Comparison of ENCODE assay signal across 19 cellular contexts in genomic region chr6:117267766-117268534, GRCh38. TPM values are rescaled to one million over a fixed set of nuclear protein-coding genes. Genes with fewer than 3 reads are reported as not detected.
DNase-seq lines count a peak whose midpoint lies in the region; ATAC-seq lines count a peak whose summit lies in the region.
"Had no signal": no experiment of that assay in that cellular context is flagged by ENCODE, and none has a peak within 500 bp of the region (broad histone marks: within the 10 kb centered on the region; RNA-seq: fewer than 3 reads in every experiment).

No MANE protein-coding gene starts in this region.

- no peaks in the 10 kb centered on the region for H3K9me3 ChIP-seq in CD8-positive, alpha-beta memory T cell (ENCODE audit: low read length)

- H3K79me1 ChIP-seq in mesendoderm (ENCODE audit: low read length), result no peaks in the 10 kb centered on the region

- no peak overlapping the region for H3K27ac ChIP-seq in mesendoderm (ENCODE audit: low read depth, low read length)
- no peak overlapping the region for H3K27ac ChIP-seq in CD8-positive, alpha-beta memory T cell (ENCODE audit: low read depth, low read length)
- H3K27ac ChIP-seq: sigmoid colon, SK-N-MC had no signal

- no peak overlapping the region for H4K5ac ChIP-seq in mesendoderm (ENCODE audit: low read length)

- no peak overlapping the region for H3K18ac ChIP-seq in mesendoderm (ENCODE audit: low read length)

- WGBS in mesendoderm (ENCODE audit: extremely low coverage, insufficient coverage, low lambda C conversion rate), result no CpG with 5 or more reads among the region's 11 CpGs

- CTCF ChIA-PET in T-cell (lab: Charles Lee), result no interaction called here
- CTCF ChIA-PET in CD8-positive, alpha-beta memory T cell (lab: Charles Lee), result no interaction called here

- H3K27me3 ChIP-seq in H7 (ENCODE audit: control insufficient read depth, insufficient read depth, low read length) (peaks cover 99% of the 10 kb centered on the region), mesendoderm (ENCODE audit: insufficient read depth, low read length, poor library complexity) (peaks cover 77% of the 10 kb centered on the region)
- H3K27me3 ChIP-seq in CD8-positive, alpha-beta memory T cell (ENCODE audit: insufficient read depth, low read length, poor library complexity, severe bottlenecking), result peaks cover 26% of the 10 kb centered on the region

- H3K27ac Mint-ChIP-seq in T-cell, result no peak overlapping the region
- no peak overlapping the region for H3K27ac Mint-ChIP-seq in CD8-positive, alpha-beta memory T cell
- H3K27ac Mint-ChIP-seq: activated CD8-positive, alpha-beta T cell treated with anti-CD3 and anti-CD28 coated beads, Interleukin-2, amount 10 ng/mL, durations not matched to agents 7 days and 5 days had no signal

- H3K23ac ChIP-seq in mesendoderm (ENCODE audit: low read length), result no peak overlapping the region

- peak overlapping the region in 1 of 3 donors; percentile 7 for H3K4me3 Mint-ChIP-seq in T-cell
- H3K4me3 Mint-ChIP-seq in CD8-positive, alpha-beta memory T cell, result peak overlapping the region in 1 of 7 donors; percentile 5
- H3K4me3 Mint-ChIP-seq: activated CD8-positive, alpha-beta T cell treated with anti-CD3 and anti-CD28 coated beads, Interleukin-2, amount 10 ng/mL, durations not matched to agents 7 days and 5 days had no signal

- H2AK5ac ChIP-seq in mesendoderm (ENCODE audit: low read length), result no peak overlapping the region

- H3K56ac ChIP-seq in mesendoderm (ENCODE audit: low read length), result no peak overlapping the region

- H3K4me1 ChIP-seq in mesendoderm (ENCODE audit: control insufficient read depth, low read depth, low read length), result peaks cover 4% of the 10 kb centered on the region
- no peaks in the 10 kb centered on the region for H3K4me1 ChIP-seq in CD8-positive, alpha-beta memory T cell (ENCODE audit: insufficient read depth, low read length)

- no peak overlapping the region for H4K8ac ChIP-seq in mesendoderm (ENCODE audit: low read depth, low read length)

- H3K4me3 ChIP-seq in H7 (ENCODE audit: insufficient read depth, low read depth, low read length), result no peak overlapping the region
- no peak overlapping the region for H3K4me3 ChIP-seq in mesendoderm (ENCODE audit: low read length)
- H3K4me3 ChIP-seq in CD8-positive, alpha-beta memory T cell (ENCODE audit: low read length), result no peak overlapping the region
- H3K4me3 ChIP-seq: sigmoid colon, SK-N-MC had no signal

- ATAC-seq in T-cell (replicated peaks in 1 of 4), result no peak
- ATAC-seq: activated CD8-positive, alpha-beta T cell treated with anti-CD3 and anti-CD28 coated beads, Interleukin-2, amount 10 ng/mL, durations not matched to agents 7 days and 5 days had no signal

- no peak overlapping the region for H3K4me2 ChIP-seq in mesendoderm (ENCODE audit: low read length)

- H2BK5ac ChIP-seq in mesendoderm (ENCODE audit: low read length), result no peak overlapping the region

- no peaks in the 10 kb centered on the region for H3K9me3 Mint-ChIP-seq in T-cell
- peaks cover 0 to 2% (median 0%) of the 10 kb centered on the region in 5 donors for H3K9me3 Mint-ChIP-seq in CD8-positive, alpha-beta memory T cell

- no peak overlapping the region for H3K9ac ChIP-seq in mesendoderm (ENCODE audit: low read length)

- no peak overlapping the region for H3K4ac ChIP-seq in mesendoderm (ENCODE audit: low read depth, low read length)

- H2BK120ac ChIP-seq in mesendoderm (ENCODE audit: low read depth, low read length), result no peak overlapping the region

- POLR2A ChIA-PET in T-cell (lab: Charles Lee), result no interaction called here
- POLR2A ChIA-PET in CD8-positive, alpha-beta memory T cell (lab: Charles Lee), result no interaction called here

- H3K36me3 Mint-ChIP-seq in T-cell, result no peaks in the 10 kb centered on the region
- H3K36me3 Mint-ChIP-seq in CD8-positive, alpha-beta memory T cell, result no peaks in the 10 kb centered on the region

- H3K4me1 Mint-ChIP-seq in T-cell, result peaks cover 14 to 30% (median 24%) of the 10 kb centered on the region in 3 donors
- peaks cover 13 to 29% (median 16%) of the 10 kb centered on the region in 3 donors for H3K4me1 Mint-ChIP-seq in CD8-positive, alpha-beta memory T cell

- no peaks in the 10 kb centered on the region for H3K79me2 ChIP-seq in mesendoderm (ENCODE audit: control insufficient read depth, insufficient read depth, low read length)

- H2BK15ac ChIP-seq in mesendoderm (replicated peaks; ENCODE audit: low read depth), result no peak overlapping the region

- H3K27me3 Mint-ChIP-seq in T-cell, result peaks cover 66 to 86% of the 10 kb centered on the region in 2 donors
- H3K27me3 Mint-ChIP-seq in CD8-positive, alpha-beta memory T cell, result peaks cover 60 to 81% of the 10 kb centered on the region in 2 donors

- in situ Hi-C loops in SK-MEL-5 (cut with HindIII; ENCODE audit: low pct_unique_long_range_greater_than_20kb, low sequenced_read_pairs), result no loop called here

- H3K36me3 ChIP-seq in H7 (replicated peaks; ENCODE audit: control insufficient read depth, insufficient read depth, low read length) (no peaks in the 10 kb centered on the region), mesendoderm (ENCODE audit: control insufficient read depth, insufficient read depth, low read length) (no peaks in the 10 kb centered on the region)
- H3K36me3 ChIP-seq in CD8-positive, alpha-beta memory T cell (ENCODE audit: insufficient read depth, low read length), result no peaks in the 10 kb centered on the region
- H3K36me3 ChIP-seq: sigmoid colon had no signal

- peak; percentile 38 for DNase-seq in D341Med (ENCODE audit: low spot score)
- DNase-seq in H7, result peak; percentile 78
- peak; percentile 46 for DNase-seq in SK-MEL-5 (ENCODE audit: low read depth, low spot score)
- DNase-seq in mesendoderm, result peak; percentile 78
- DNase-seq in T-cell, result no peak
- no peak for DNase-seq in midbrain (lab: John Stamatoyannopoulos, UW)
- no peak for DNase-seq in middle frontal gyrus (ENCODE audit: extremely low spot score, low spot score)
- no peak for DNase-seq in CD8-positive, alpha-beta memory T cell
- DNase-seq: activated CD8-positive, alpha-beta T cell treated with anti-CD3 and anti-CD28 coated beads, Interleukin-2, amount 10 ng/mL, durations not matched to agents 7 days and 5 days; activated effector memory CD4-positive, alpha-beta T cell treated with Interleukin-2 at 50 U/mL for 16 hours; dermis blood vessel endothelial cell; MV-4-11; NCI-H2171 treated with DMSO at 0.1 percent for 48 hours; sigmoid colon; stimulated activated naive CD4-positive, alpha-beta T cell had no signal

RNA-seq across cellular contexts. Expression of gene VGLL2, which starts 2.6 kb away (rescaled TPM):
- not detected in 2 replicates for total RNA-seq in H7 (2014; rRNA removed; shearing (Covaris generic))
- total RNA-seq in SK-MEL-5 (2014; rRNA removed; shearing (Covaris generic)), result not detected in 2 replicates
- not detected in 2 replicates for polyA plus RNA-seq in SK-MEL-5 (2015; cell fraction: cytosol; rRNA removed)
- polyA plus RNA-seq in SK-MEL-5 (2015; cell fraction: nucleus; rRNA removed), result not detected in 2 replicates
- 0.62 TPM for polyA plus RNA-seq in mesendoderm (2013, experiment 1 of 2)
- 0.64 TPM for polyA plus RNA-seq in mesendoderm (2013, experiment 2 of 2)
- not detected for total RNA-seq in T-cell
- total RNA-seq in CD8-positive, alpha-beta memory T cell, result not detected
- not detected for polyA plus RNA-seq in CD8-positive, alpha-beta memory T cell
- total RNA-seq: activated CD8-positive, alpha-beta T cell treated with anti-CD3 and anti-CD28 coated beads, Interleukin-2, amount 10 ng/mL, durations not matched to agents 7 days and 5 days; dermis blood vessel endothelial cell; fibroblast of lung; HT-29; lower leg skin; sigmoid colon had no signal
- polyA plus RNA-seq: fibroblast of lung, sigmoid colon had no signal

Comparison
In these comparisons a context has a peak if more than half of its experiments do, and no peak if none do; other contexts are left out.
1. DNase-seq: peak in D341Med (single experiment), H7 (single experiment), SK-MEL-5 (single experiment) and mesendoderm (single experiment); none in T-cell (0 of 34), midbrain (single experiment), middle frontal gyrus (single experiment) and CD8-positive, alpha-beta memory T cell (0 of 5).